Comparison of ENCODE assay signal across 1 cellular context in genomic region chr13:21674271-21675009, GRCh38.
TF ChIP-seq lines count a peak whose summit lies in the region.

No MANE protein-coding gene starts in this region.

TF ChIP-seq in H1, 55 proteins besides CTCF, POLR2A, EP300 and RAD21 (continued from another document):
- TF ChIP-seq HDAC2 (IDR thresholded peaks at IDR 0.05; ENCODE audit: borderline replicate concordance in 1 of 2, low read depth in 2 of 2, low read length in 2 of 2): peak in 1 of 2 experiments; percentile 92; a peak in 1 of 4 replicates
